Comparison of ENCODE assay signal across 10 cellular contexts in the genomic region with DNA sequence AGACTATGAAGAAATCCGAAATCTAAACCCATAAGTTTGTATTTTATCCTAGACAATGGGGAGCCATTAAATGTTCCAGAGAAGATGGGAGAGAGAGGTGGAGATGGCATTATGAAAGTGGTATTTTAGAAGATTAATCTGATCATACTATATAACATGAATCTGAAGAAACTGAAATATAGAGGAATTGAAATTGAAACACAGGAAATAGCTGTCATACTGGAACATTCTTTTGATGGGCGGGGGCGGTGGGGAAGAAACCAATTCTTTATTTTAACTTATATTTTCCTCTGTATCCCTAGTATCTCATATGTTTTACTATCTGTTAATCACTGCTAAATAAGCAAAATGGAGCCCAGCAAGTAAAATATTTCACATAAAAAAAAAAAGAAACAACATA. TPM values are rescaled to one million over a fixed set of nuclear protein-coding genes. Genes with fewer than 3 reads are reported as not detected.
DNase-seq lines count a peak whose midpoint lies in the region; ATAC-seq and TF ChIP-seq lines count a peak whose summit lies in the region.
"Had no signal": no experiment of that assay in that cellular context is flagged by ENCODE, and none has a peak within 500 bp of the region (broad histone marks: within the 10 kb centered on the region; RNA-seq: fewer than 3 reads in every experiment).

No MANE protein-coding gene starts in this region.

- H3K4me1 Mint-ChIP-seq in H9 (peaks cover 55 to 65% of the 10 kb centered on the region in 2 experiments), mesothelial cell of epicardium (peaks cover 26% of the 10 kb centered on the region)
- H3K4me1 Mint-ChIP-seq in activated CD8-positive, alpha-beta T cell treated with anti-CD3 and anti-CD28 coated beads for 36 hours (ENCODE audit: low read depth): peaks cover 74% of the 10 kb centered on the region
- H3K4me1 Mint-ChIP-seq: neural progenitor cell had no signal

- POLR2A ChIA-PET in activated CD8-positive, alpha-beta T cell treated with anti-CD3 and anti-CD28 coated beads for 36 hours (lab: Charles Lee): interaction anchor here (0.6 to 2.9 kb wide), 3 partner anchors 8 to 13 kb away, joined by 3 to 9 read pairs (median 3); no protein-coding TSS in a partner anchor

- no peak overlapping the region for H4K5ac ChIP-seq in H9 (ENCODE audit: insufficient read length, low read depth, low read length)

- H2BK20ac ChIP-seq in H9 (ENCODE audit: low read depth, low read length, poor library complexity, severe bottlenecking): no peak overlapping the region

- peak overlapping the region; percentile 61 to 76 (median 62); a peak in 4 of 7 replicates for H3K27ac Mint-ChIP-seq in H9
- H3K27ac Mint-ChIP-seq in activated CD8-positive, alpha-beta T cell treated with anti-CD3 and anti-CD28 coated beads for 36 hours: peak overlapping the region; percentile 94
- H3K27ac Mint-ChIP-seq in mesothelial cell of epicardium: peak overlapping the region; percentile 72
- H3K27ac Mint-ChIP-seq: neural progenitor cell had no signal

- no CpG with 5 or more reads among the region's 3 CpGs for WGBS in H9 (ENCODE audit: extremely low coverage, insufficient read length, low lambda C conversion rate)

- H3K23me2 ChIP-seq in H9 (ENCODE audit: insufficient read length, low read depth, low read length, poor library complexity, severe bottlenecking): no peaks in the 10 kb centered on the region

- H3K4me3 Mint-ChIP-seq in H9: no peak overlapping the region
- H3K4me3 Mint-ChIP-seq in activated CD8-positive, alpha-beta T cell treated with anti-CD3 and anti-CD28 coated beads for 36 hours: no peak overlapping the region
- H3K4me3 Mint-ChIP-seq in mesothelial cell of epicardium: no peak overlapping the region
- H3K4me3 Mint-ChIP-seq: neural progenitor cell had no signal

- no peak overlapping the region for H2AK5ac ChIP-seq in H9 (ENCODE audit: insufficient read length, low read length)

- no peak overlapping the region for H4K91ac ChIP-seq in H9 (ENCODE audit: insufficient read length, low read depth, low read length)

- H3K9ac ChIP-seq in H9 (ENCODE audit: extremely low read depth, insufficient read length, low read length): no peak overlapping the region
- H3K9ac ChIP-seq: neural progenitor cell had no signal

- H3K27me3 ChIP-seq in H9 (ENCODE audit: insufficient read depth, low read length): no peaks in the 10 kb centered on the region
- H3K27me3 ChIP-seq: neural progenitor cell had no signal

- ATAC-seq in activated CD8-positive, alpha-beta T cell treated with anti-CD3 and anti-CD28 coated beads for 36 hours: peak; percentile 50
- ATAC-seq in HG02642 (IDR thresholded peaks at IDR 0.05; ENCODE audit: poor library complexity, unreplicated experiment): no peak
- no peak for ATAC-seq in GM21723 (IDR thresholded peaks at IDR 0.05; ENCODE audit: unreplicated experiment)
- ATAC-seq: K562 had no signal

- intact Hi-C loops in activated CD8-positive, alpha-beta T cell treated with anti-CD3 and anti-CD28 coated beads for 36 hours (cut with micrococcal nuclease): no loop called here

- H3K79me1 ChIP-seq in H9 (ENCODE audit: insufficient read depth, low read depth, low read length, poor library complexity, severe bottlenecking): no peaks in the 10 kb centered on the region

- no peak overlapping the region for H2BK12ac ChIP-seq in H9 (ENCODE audit: insufficient read length, low read depth, low read length)

- H3K23ac ChIP-seq in H9 (ENCODE audit: insufficient read length, low read depth, low read length): no peak overlapping the region

- H3K27ac ChIP-seq in H9 (ENCODE audit: insufficient read length, low read depth, low read length): no peak overlapping the region
- H3K27ac ChIP-seq: neural progenitor cell had no signal

- no peaks in the 10 kb centered on the region for H3K27me3 Mint-ChIP-seq in H9 (ENCODE audit: low read depth)
- H3K27me3 Mint-ChIP-seq in activated CD8-positive, alpha-beta T cell treated with anti-CD3 and anti-CD28 coated beads for 36 hours: no peaks in the 10 kb centered on the region
- H3K27me3 Mint-ChIP-seq in mesothelial cell of epicardium (ENCODE audit: low read depth): no peaks in the 10 kb centered on the region

- no peak overlapping the region for H3T11ph ChIP-seq in H9 (ENCODE audit: low read length)

- no peak overlapping the region for H4K8ac ChIP-seq in H9 (replicated peaks; ENCODE audit: insufficient read length, low read depth, low read length)

- no peak overlapping the region for H3K4ac ChIP-seq in H9 (ENCODE audit: low read depth, low read length)

- peaks cover 17% of the 10 kb centered on the region; the same call in 1 of the 2 replicates for H3K4me1 ChIP-seq in H9 (ENCODE audit: insufficient read depth, low read length)

- no peak overlapping the region for H2BK15ac ChIP-seq in H9 (ENCODE audit: low read depth, low read length)

- no peak overlapping the region for H3K18ac ChIP-seq in H9 (ENCODE audit: insufficient read length, low read depth, low read length)

- no peak overlapping the region for H2AFZ ChIP-seq in H9 (ENCODE audit: low read length)
- H2AFZ ChIP-seq: neural progenitor cell had no signal

- no peaks in the 10 kb centered on the region for H3K79me2 ChIP-seq in H9 (ENCODE audit: insufficient read depth, low read length)

- H3K14ac ChIP-seq in H9 (ENCODE audit: insufficient read depth, low read length): no peak overlapping the region

- no peak overlapping the region for H2BK5ac ChIP-seq in H9 (ENCODE audit: insufficient read length, low read length)

- TF ChIP-seq CTCF in H9 (conservative IDR thresholded peaks at IDR 0.05): no peak
- no peak for TF ChIP-seq CTCF in activated CD8-positive, alpha-beta T cell treated with anti-CD3 and anti-CD28 coated beads for 36 hours (IDR thresholded peaks at IDR 0.05)
- TF ChIP-seq CTCF in mesothelial cell of epicardium (IDR thresholded peaks at IDR 0.05; ENCODE audit: unreplicated experiment): no peak

- H3K4me2 ChIP-seq in H9 (ENCODE audit: insufficient read depth, insufficient read length, low read length): no peak overlapping the region
- H3K4me2 ChIP-seq: neural progenitor cell had no signal

- H3K56ac ChIP-seq in H9 (ENCODE audit: insufficient read length, low read depth, low read length): no peak overlapping the region

- H3K9me3 ChIP-seq in H9 (ENCODE audit: control insufficient read depth, low read depth, low read length): no peaks in the 10 kb centered on the region

- H3K36me3 Mint-ChIP-seq in H9 (ENCODE audit: insufficient read depth in 1 of 3, low read depth in 3 of 3) (peaks cover 0 to 3% (median 2%) of the 10 kb centered on the region in 3 experiments; a peak in 5 of 7 replicates), mesothelial cell of epicardium (peaks cover 2% of the 10 kb centered on the region)
- H3K36me3 Mint-ChIP-seq in activated CD8-positive, alpha-beta T cell treated with anti-CD3 and anti-CD28 coated beads for 36 hours (ENCODE audit: low read depth): peaks cover 31% of the 10 kb centered on the region
- H3K36me3 Mint-ChIP-seq: neural progenitor cell had no signal

- H4K20me1 ChIP-seq in H9 (ENCODE audit: control insufficient read depth, insufficient read depth, insufficient read length): no peaks in the 10 kb centered on the region

- DNase-seq in CD1c-positive myeloid dendritic cell (ENCODE audit: extremely low spot score) (peak; percentile 77), H9 (no peak), mesothelial cell of epicardium (ENCODE audit: low spot score in 2 of 2, unreplicated experiment in 2 of 2) (no peak), ureter (ENCODE audit: low spot score) (no peak), HPDE6-E6E7 (ENCODE audit: extremely low spot score) (no peak)
- peak; percentile 70 for DNase-seq in activated CD8-positive, alpha-beta T cell treated with anti-CD3 and anti-CD28 coated beads for 36 hours

- no peak overlapping the region for H2BK120ac ChIP-seq in H9 (ENCODE audit: low read depth, low read length, poor library complexity, severe bottlenecking)

- CTCF ChIA-PET in activated CD8-positive, alpha-beta T cell treated with anti-CD3 and anti-CD28 coated beads for 36 hours (lab: Charles Lee): no interaction called here

- H3K9me3 Mint-ChIP-seq in H9 (no peaks in the 10 kb centered on the region; a peak in 1 of 5 replicates), mesothelial cell of epicardium (no peaks in the 10 kb centered on the region)
- peaks cover 4% of the 10 kb centered on the region for H3K9me3 Mint-ChIP-seq in activated CD8-positive, alpha-beta T cell treated with anti-CD3 and anti-CD28 coated beads for 36 hours
- H3K9me3 Mint-ChIP-seq: neural progenitor cell had no signal

RNA-seq across cellular contexts. Expression of a gene that starts 27.0 kb away (rescaled TPM):
- 114 and 125 TPM in 2 replicates for total RNA-seq in H9 (2021)
- 10 to 100 TPM; 83.4 to 85.0 TPM for total RNA-seq in activated CD8-positive, alpha-beta T cell treated with anti-CD3 and anti-CD28 coated beads for 36 hours
- 114 to 124 TPM (median 120 TPM) in 3 replicates for total RNA-seq in mesothelial cell of epicardium
- 91.7 TPM for total RNA-seq in ureter

Comparison
In these comparisons a context has a peak if more than half of its experiments do, and no peak if none do; other contexts are left out.
1. DNase-seq: peak in CD1c-positive myeloid dendritic cell (single experiment) and activated CD8-positive, alpha-beta T cell treated with anti-CD3 and anti-CD28 coated beads for 36 hours (single experiment); none in H9 (single experiment), mesothelial cell of epicardium (0 of 2), ureter (single experiment) and HPDE6-E6E7 (single experiment).
2. Peak in every context shown above with its lines, with median percentiles within 50 percentile points of each other: H3K27ac Mint-ChIP-seq.